In genomic region chr12:90017316-90017715, GRCh38 we compare ENCODE assay signal across 24 cellular contexts.
"Had no signal": no experiment of that assay in that cellular context is flagged by ENCODE, and none has a peak within 500 bp of the region (broad histone marks: within the 10 kb centered on the region; RNA-seq: fewer than 3 reads in every experiment).

No MANE protein-coding gene starts in this region.

- H3K27me3 ChIP-seq: ovary, right atrium auricular region, right lobe of liver, suprapubic skin, tibial artery, upper lobe of right lung had no signal

- H3K4me3 ChIP-seq: left ventricle myocardium inferior, lung, mucosa of descending colon, ovary, right atrium auricular region, right lobe of liver, skin epidermis, suprapubic skin, thoracic aorta, tibial artery, upper lobe of right lung had no signal

- H3K36me3 ChIP-seq: left ventricle myocardium inferior, ovary, right atrium auricular region, right lobe of liver, suprapubic skin, thoracic aorta, tibial artery, upper lobe of right lung had no signal

- H3K4me1 ChIP-seq: left ventricle myocardium inferior, right lobe of liver, suprapubic skin, upper lobe of right lung had no signal

- DNase-seq: hypothalamus; immature natural killer cell; islet precursor cell; left ventricle myocardium inferior; midbrain; mucosa of descending colon; naive thymus-derived CD4-positive, alpha-beta T cell; ovary; right lobe of liver; stimulated activated CD4-positive, alpha-beta T cell treated with anti-CD3 and anti-CD28 coated beads, Interleukin-12 subunit alpha, Interleukin-12 subunit beta, amount 100 ng/mL, for 4 hours; stimulated activated CD4-positive, alpha-beta T cell treated with anti-CD3 and anti-CD28 coated beads, Interleukin-15, amount 100 ng/mL, for 24 hours; stimulated activated CD4-positive, alpha-beta T cell treated with anti-CD3 and anti-CD28 coated beads, Interleukin-2, amount 100 ng/mL, for 24 hours; stimulated activated CD4-positive, alpha-beta T cell treated with anti-CD3 and anti-CD28 coated beads, Interleukin-4, amount 100 ng/mL, for 1 hour; stimulated activated naive CD4-positive, alpha-beta T cell; tibial artery; trophoblast cell; upper lobe of right lung had no signal

- ATAC-seq: mucosa of descending colon; naive thymus-derived CD4-positive, alpha-beta T cell; natural killer cell treated with Interleukin-12 subunit alpha and Interleukin-12 subunit beta and Interleukin-15 and Interleukin-18, amount 100 ng/mL, for 72 hours; right lobe of liver; stimulated activated effector memory CD8-positive, alpha-beta T cell treated with anti-CD3 and anti-CD28 coated beads, Interleukin-12 subunit alpha, Interleukin-12 subunit beta, amount 100 ng/mL, for 72 hours; upper lobe of right lung had no signal

- H3K9me3 ChIP-seq: left ventricle myocardium inferior, mucosa of descending colon, ovary, right atrium auricular region, right lobe of liver, suprapubic skin, thoracic aorta, tibial artery, upper lobe of right lung had no signal

- H3K27ac ChIP-seq: left ventricle myocardium inferior, ovary, right atrium auricular region, right lobe of liver, skin epidermis, suprapubic skin, thoracic aorta, tibial artery, upper lobe of right lung had no signal
